9 cellular contexts compared by ENCODE assay signal in genomic region chr17:73166731-73167581, GRCh38. TPM values are rescaled to one million over a fixed set of nuclear protein-coding genes. Genes with fewer than 3 reads are reported as not detected.
DNase-seq lines count a peak whose midpoint lies in the region; ATAC-seq and TF ChIP-seq lines count a peak whose summit lies in the region.
"Had no signal": no experiment of that assay in that cellular context is flagged by ENCODE, and none has a peak within 500 bp of the region (broad histone marks: within the 10 kb centered on the region; RNA-seq: fewer than 3 reads in every experiment).

No MANE protein-coding gene starts in this region.

- no peak overlapping the region for H2AFZ ChIP-seq in SK-N-SH (ENCODE audit: low read depth)

- 74% methylated on average over 8 of the region's 8 CpGs for WGBS in SK-N-SH (ENCODE audit: low lambda C conversion rate)

- TF ChIP-seq RAD21 in SK-N-SH (IDR thresholded peaks at IDR 0.05; ENCODE audit: low read length): no peak

- no peaks in the 10 kb centered on the region for H3F3A ChIP-seq in SK-N-SH (replicated peaks; ENCODE audit: insufficient read depth)

- ATAC-seq in GM21619 (IDR thresholded peaks at IDR 0.05; ENCODE audit: unreplicated experiment): peak; percentile 36

- no peaks in the 10 kb centered on the region for H4K20me1 ChIP-seq in SK-N-SH (ENCODE audit: insufficient read depth)

- H3K4me3 Mint-ChIP-seq in Caco-2 (ENCODE audit: unreplicated experiment) (peak overlapping the region; percentile 83), immature natural killer cell (peak overlapping the region in 3 of 5 donors; percentile 6 to 66 (median 7))

- H3K4me3 ChIP-seq in Caco-2 (ENCODE audit: low read depth, low read length) (no peak overlapping the region), SK-N-SH (ENCODE audit: low read depth in 2 of 2, low read length in 1 of 2) (0 out of 4 replicates have a peak overlapping the region, but pooled peaks of 1 of the 2 experiments have one; percentile 45)

- H3K36me3 ChIP-seq in Caco-2 (ENCODE audit: control insufficient read depth, insufficient read depth, low read length) (no peaks in the 10 kb centered on the region), SK-N-SH (replicated peaks in 1 of 2; ENCODE audit: control insufficient read depth in 1 of 2, insufficient read depth in 2 of 2, low read length in 1 of 2) (no peaks in the 10 kb centered on the region)

- in situ Hi-C loops in ACHN (cut with HindIII; ENCODE audit: low pct_ligation_motif_present, low pct_unique_long_range_greater_than_20kb, low sequenced_read_pairs): loop anchor here (25.0 kb wide), 1 partner anchor 430 kb away; no protein-coding TSS in a partner anchor

- peaks cover 20% of the 10 kb centered on the region for H3K27me3 Mint-ChIP-seq in Caco-2 (ENCODE audit: insufficient read depth, unreplicated experiment)
- peaks cover 15 to 28% (median 18%) of the 10 kb centered on the region in 3 donors for H3K27me3 Mint-ChIP-seq in immature natural killer cell (ENCODE audit: low read depth in 3 of 3)

- no peak overlapping the region for H3K9ac ChIP-seq in SK-N-SH

- DNase-seq in Caco-2: no peak
- no peak for DNase-seq in SK-N-SH
- no peak for DNase-seq in immature natural killer cell
- DNase-seq in NCI-H2227 (lab: John Stamatoyannopoulos, UW; ENCODE audit: unreplicated experiment): no peak
- DNase-seq in NCI-H1694 treated with DMSO at 0.1 percent for 48 hours (lab: John Stamatoyannopoulos, UW): no peak
- no peak for DNase-seq in NCI-H748 treated with DMSO at 0.1 percent for 48 hours (lab: John Stamatoyannopoulos, UW)
- DNase-seq in ACHN: no peak

- H3K4me1 Mint-ChIP-seq in Caco-2 (ENCODE audit: low read depth, unreplicated experiment) (peaks cover 13% of the 10 kb centered on the region), immature natural killer cell (peaks cover 12 to 15% of the 10 kb centered on the region in 2 donors)

- H3K9me3 Mint-ChIP-seq in Caco-2 (ENCODE audit: unreplicated experiment) (no peaks in the 10 kb centered on the region), immature natural killer cell (peaks cover 0 to 1% (median 0%) of the 10 kb centered on the region in 6 donors)

- H3K79me2 ChIP-seq in SK-N-SH (ENCODE audit: insufficient read depth): no peaks in the 10 kb centered on the region

- intact Hi-C loops in Caco-2 (cut with micrococcal nuclease; ENCODE audit: unreplicated experiment): loop anchor here (2.0 to 10.0 kb wide), 2 partner anchors 26 to 72 kb away; partner anchors contain the start of genes COG1 and SLC39A11

- peak overlapping the region; percentile 96 for H3K4me2 ChIP-seq in SK-N-SH

- H3K27ac ChIP-seq in SK-N-SH (ENCODE audit: low read depth in 2 of 2, low read length in 1 of 2): no peak overlapping the region

- no TSS peak for BruUV-seq in Caco-2 (replicated peaks; lab: Mats Ljungman, UMichigan)

- peaks cover 4% of the 10 kb centered on the region for H3K36me3 Mint-ChIP-seq in Caco-2 (ENCODE audit: insufficient read depth, unreplicated experiment)
- H3K36me3 Mint-ChIP-seq in immature natural killer cell: no peaks in the 10 kb centered on the region

- CTCF ChIA-PET in Caco-2 (lab: Charles Lee): no interaction called here
- CTCF ChIA-PET in SK-N-SH (lab: Yijun Ruan, JAX): interaction anchor here (0.6 to 14.6 kb wide), 11 partner anchors 10 to 610 kb away, joined by 3 to 146 read pairs (median 5); partner anchors contain the start of gene COG1

- H3K4me1 ChIP-seq in Caco-2 (peaks cover 6% of the 10 kb centered on the region; the same call in 1 of the 2 replicates), SK-N-SH (ENCODE audit: control insufficient read depth in 1 of 2, insufficient read depth in 2 of 2, low read depth in 1 of 2, low read length in 1 of 2) (peaks cover 0 to 22% of the 10 kb centered on the region in 2 experiments; a peak in 1 of 4 replicates)

- TF ChIP-seq EP300 in SK-N-SH (IDR thresholded peaks at IDR 0.05; ENCODE audit: borderline replicate concordance in 1 of 2, low read depth in 1 of 2, low read length in 1 of 2): no peak

- H3K27ac Mint-ChIP-seq in Caco-2 (ENCODE audit: unreplicated experiment) (no peak overlapping the region), immature natural killer cell (no peak overlapping the region)

- H3K9me3 ChIP-seq in Caco-2 (no peaks in the 10 kb centered on the region), SK-N-SH (no peaks in the 10 kb centered on the region)

- POLR2A ChIA-PET in Caco-2 (lab: Charles Lee): no interaction called here
- POLR2A ChIA-PET in SK-N-SH (lab: Yijun Ruan, JAX): no interaction called here

- no peak for TF ChIP-seq CTCF in Caco-2 (IDR thresholded peaks at IDR 0.05; ENCODE audit: insufficient read depth in 1 of 2, low read depth in 1 of 2, low read length in 1 of 2, severe bottlenecking in 1 of 2, unreplicated experiment in 1 of 2)
- no peak for TF ChIP-seq CTCF in SK-N-SH (IDR thresholded peaks at IDR 0.05)

- H3K27me3 ChIP-seq in Caco-2 (replicated peaks; ENCODE audit: control insufficient read depth, insufficient read depth, low read length): peaks cover 8% of the 10 kb centered on the region
- H3K27me3 ChIP-seq in SK-N-SH (ENCODE audit: insufficient read depth): peaks cover 34% of the 10 kb centered on the region

- H3K9me2 ChIP-seq in SK-N-SH: no peaks in the 10 kb centered on the region

TF ChIP-seq in SK-N-SH, 30 proteins besides CTCF, POLR2A, EP300 and RAD21:
- TF ChIP-seq NRF1 (IDR thresholded peaks at IDR 0.05; ENCODE audit: low read depth, low read length) (no peak), GATA2 (CRISPR knock-in tag; IDR thresholded peaks at IDR 0.05) (0 out of 2 replicates have a peak, but pooled peaks have one; percentile 10), YY1 (IDR thresholded peaks at IDR 0.05; ENCODE audit: low read depth) (no peak)

RNA-seq across cellular contexts. Expression of gene SSTR2, which starts 2.1 kb away (rescaled TPM):
- 0.14 and 0.32 TPM in 2 replicates for total RNA-seq in Caco-2 (2022)
- polyA plus RNA-seq in SK-N-SH (2012; rRNA removed): 0.44 and 0.67 TPM in 2 replicates
- polyA plus RNA-seq in SK-N-SH (2012; cell fraction: cytosol; rRNA removed): 0.41 and 0.47 TPM in 2 replicates
- polyA plus RNA-seq in SK-N-SH (2012; cell fraction: nucleus; rRNA removed): 0.49 and 0.73 TPM in 2 replicates
- polyA plus RNA-seq in immature natural killer cell: not detected
- total RNA-seq: glomerular endothelial cell had no signal

RNA-seq across cellular contexts. Expression of gene COG1, which starts 25.9 kb away (rescaled TPM):
- total RNA-seq in Caco-2 (2022): 36.8 and 37.3 TPM in 2 replicates
- polyA plus RNA-seq in SK-N-SH (2012; rRNA removed): 52.8 and 53.1 TPM in 2 replicates
- 21.9 and 24.1 TPM in 2 replicates for polyA plus RNA-seq in SK-N-SH (2012; cell fraction: cytosol; rRNA removed)
- polyA plus RNA-seq in SK-N-SH (2012; cell fraction: nucleus; rRNA removed): 159 and 187 TPM in 2 replicates
- 10 to 100 TPM in 2 of 3 donors, 1 to 10 TPM in 1; 9.6 to 33.6 (median 17.2) TPM for polyA plus RNA-seq in immature natural killer cell
